ENCODE assay signal across 8 cellular contexts in the genomic region with DNA sequence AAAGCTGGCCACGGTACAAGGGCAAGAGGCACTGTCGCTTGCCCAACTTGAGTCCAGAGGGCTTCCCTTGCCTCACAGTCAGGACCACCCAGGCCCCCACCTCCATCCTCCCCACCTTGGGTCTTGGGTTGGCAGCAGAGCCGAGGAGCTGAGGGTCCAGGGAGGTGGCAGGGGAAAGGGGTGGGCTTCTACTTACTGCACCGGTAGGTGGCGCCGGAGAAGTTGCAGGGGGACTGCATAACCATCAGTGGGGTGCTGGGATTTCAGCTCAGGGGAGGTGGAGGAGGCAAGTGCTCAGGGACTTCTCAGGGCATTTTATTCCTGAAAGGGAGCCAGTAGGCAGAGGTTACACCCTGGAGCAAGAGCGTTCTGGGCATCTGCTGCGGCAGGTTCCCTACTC. TPM values are rescaled to one million over a fixed set of nuclear protein-coding genes. Genes with fewer than 3 reads are reported as not detected.
DNase-seq lines count a peak whose midpoint lies in the region; ATAC-seq, FAIRE-seq and TF ChIP-seq lines count a peak whose summit lies in the region.

No MANE protein-coding gene starts in this region.

- H3K27me3 Mint-ChIP-seq in immature natural killer cell (ENCODE audit: low read depth in 3 of 3) = peaks cover 0 to 3% (median 2%) of the 10 kb centered on the region in 3 donors

- H3K9me3 Mint-ChIP-seq in immature natural killer cell = no peaks in the 10 kb centered on the region

- no peak overlapping the region for H3K4me3 Mint-ChIP-seq in immature natural killer cell

- intact Hi-C loops in adrenal gland (cut with DNase I) = loop anchor here in 1 of 2 donors (10.0 kb wide), 1 partner anchor 137 kb away; no protein-coding TSS in a partner anchor

- ATAC-seq in HG02610 (IDR thresholded peaks at IDR 0.05; ENCODE audit: unreplicated experiment) = no peak

- peaks cover 0 to 3% of the 10 kb centered on the region in 2 donors for H3K4me1 ChIP-seq in adrenal gland (replicated peaks in 1 of 2)

- H3K27ac Mint-ChIP-seq in immature natural killer cell = no peak overlapping the region

- peaks cover 0 to 2% of the 10 kb centered on the region in 2 donors for H3K4me1 Mint-ChIP-seq in immature natural killer cell

- FAIRE-seq in RCC 7860 (lab: Jason Lieb, UNC) = no peak

- no peaks in the 10 kb centered on the region for H3K36me3 ChIP-seq in adrenal gland (replicated peaks in 1 of 2)

- no peaks in the 10 kb centered on the region for H3K9me3 ChIP-seq in adrenal gland (replicated peaks in 1 of 3)

- WGBS in adrenal gland, 4 donors = 48 to 78% (median 60%) methylated on average over 4 to 8 of the region's 8 CpGs

- H3K4me3 ChIP-seq in adrenal gland = no peak overlapping the region

- peaks cover 6 to 9% (median 6%) of the 10 kb centered on the region in 3 donors for H3K36me3 Mint-ChIP-seq in immature natural killer cell

- DNase-seq in Daoy (ENCODE audit: low read depth) (peak; percentile 57), NCI-H1694 (lab: John Stamatoyannopoulos, UW) (peak; percentile 59), adrenal gland (peak in 4 of 7 donors; percentile 28 to 36 (median 32)), immature natural killer cell (peak in 2 of 3 donors; percentile 20 to 22), RCC 7860 (ENCODE audit: low spot score) (no peak), putamen (ENCODE audit: low spot score) (no peak)
- DNase-seq in stimulated activated naive CD4-positive, alpha-beta T cell treated with Interleukin-2 at 50 U/mL for 16 hours (lab: John Stamatoyannopoulos, UW) = peak; percentile 9

- H3K27me3 ChIP-seq in adrenal gland = no peaks in the 10 kb centered on the region

- H3K27ac ChIP-seq in adrenal gland = peak overlapping the region in 1 of 5 donors; percentile 5

- TF ChIP-seq POLR2A in adrenal gland (IDR thresholded peaks at IDR 0.05) = no peak

- TF ChIP-seq CTCF in adrenal gland (IDR thresholded peaks at IDR 0.05) = peak in 4 of 6 experiments; percentile 10 to 49 (median 30)

RNA-seq across cellular contexts. Expression of a gene that starts 44.0 kb away (rescaled TPM):
- 2.9 and 5.4 TPM in 2 replicates for total RNA-seq in Daoy (2014; rRNA removed; shearing (Covaris generic))
- 10 to 100 TPM in 5 of 8 donors, 1 to 10 TPM in 3; 7.7 to 19.5 (median 12.1) TPM for total RNA-seq in adrenal gland
- 10 to 100 TPM in 1 of 3 donors, 1 to 10 TPM in 2; 6.7 to 13.2 (median 8.7) TPM for polyA plus RNA-seq in adrenal gland
- polyA plus RNA-seq in immature natural killer cell = 1 to 10 TPM in 2 of 3 donors, not detected in 1; 2.5 to 8.0 TPM

RNA-seq across cellular contexts. Expression of a gene that starts 56.8 kb away (rescaled TPM):
- total RNA-seq in Daoy (2014; rRNA removed; shearing (Covaris generic)) = 2.4 and 8.9 TPM in 2 replicates
- total RNA-seq in adrenal gland = 10 to 100 TPM in 5 of 8 donors, 1 to 10 TPM in 3; 5.1 to 18.9 (median 11.2) TPM
- 10 to 100 TPM in 1 of 3 donors, 1 to 10 TPM in 2; 2.3 to 14.7 (median 7.8) TPM for polyA plus RNA-seq in adrenal gland
- 1 to 10 TPM; 1.6 to 2.9 (median 1.8) TPM for polyA plus RNA-seq in immature natural killer cell

Comparison
In these comparisons a context has a peak if more than half of its experiments do, and no peak if none do; other contexts are left out.
1. DNase-seq: peak in Daoy (single experiment), NCI-H1694 (single experiment), adrenal gland (4 of 7), immature natural killer cell (2 of 3) and stimulated activated naive CD4-positive, alpha-beta T cell treated with Interleukin-2 at 50 U/mL for 16 hours (single experiment); none in RCC 7860 (single experiment) and putamen (single experiment).